8 cellular contexts compared by ENCODE assay signal in genomic region chr13:50081106-50081898, GRCh38.
DNase-seq lines count a peak whose midpoint lies in the region; ATAC-seq and TF ChIP-seq lines count a peak whose summit lies in the region.

No MANE protein-coding gene starts in this region.

- no peaks in the 10 kb centered on the region for H3K27me3 ChIP-seq in GM06990 (replicated peaks; ENCODE audit: control insufficient read depth, insufficient read depth, low read length)
- no peaks in the 10 kb centered on the region for H3K27me3 ChIP-seq in fibroblast of lung (ENCODE audit: control insufficient read depth, insufficient read depth, low read length)
- H3K27me3 ChIP-seq in neural cell (ENCODE audit: insufficient read depth, low read depth, low read length), result peaks cover 21% of the 10 kb centered on the region
- H3K27me3 ChIP-seq in thoracic aorta (replicated peaks; ENCODE audit: insufficient read depth), result no peaks in the 10 kb centered on the region

- H3K4me3 ChIP-seq in GM06990 (replicated peaks; ENCODE audit: low read depth, low read length), result peak overlapping the region; percentile 90
- peak overlapping the region; percentile 74 for H3K4me3 ChIP-seq in HFF-Myc (replicated peaks; ENCODE audit: low read depth, low read length)
- peak overlapping the region; percentile 65 to 98 (median 90) for H3K4me3 ChIP-seq in fibroblast of lung (replicated peaks in 1 of 4; ENCODE audit: control extremely low read depth in 1 of 4, insufficient read depth in 1 of 4, low read depth in 3 of 4, low read length in 4 of 4)
- peak overlapping the region; percentile 79 for H3K4me3 ChIP-seq in neural cell (ENCODE audit: low read length)
- H3K4me3 ChIP-seq in thoracic aorta, result peak overlapping the region; percentile 98

- H3K9ac ChIP-seq in fibroblast of lung (ENCODE audit: insufficient read depth, low read length) (peak overlapping the region; percentile 89), neural cell (ENCODE audit: low read length) (peak overlapping the region; percentile 47)

- H2AFZ ChIP-seq in fibroblast of lung (ENCODE audit: low read length) (peak overlapping the region; percentile 19), neural cell (ENCODE audit: low read depth, low read length) (no peak overlapping the region)

- peaks cover 14% of the 10 kb centered on the region for H3F3A ChIP-seq in neural cell (ENCODE audit: insufficient read depth, low read length, poor library complexity, severe bottlenecking)

- H4K20me1 ChIP-seq in fibroblast of lung (ENCODE audit: control insufficient read depth, extremely low read depth, insufficient read depth, low read length), result no peaks in the 10 kb centered on the region
- H4K20me1 ChIP-seq in neural cell (ENCODE audit: insufficient read depth), result no peaks in the 10 kb centered on the region

- H3K79me2 ChIP-seq in fibroblast of lung (ENCODE audit: control insufficient read depth, insufficient read depth, low read length) (peaks cover 80% of the 10 kb centered on the region), neural cell (replicated peaks; ENCODE audit: insufficient read depth, low read length) (peaks cover 36% of the 10 kb centered on the region)

- H3K9me3 ChIP-seq in fibroblast of lung (ENCODE audit: control insufficient read depth, insufficient read depth, low read depth, low read length) (no peaks in the 10 kb centered on the region), neural cell (ENCODE audit: low read length) (no peaks in the 10 kb centered on the region), thoracic aorta (no peaks in the 10 kb centered on the region)

- TF ChIP-seq CTCF in GM06990 (IDR thresholded peaks at IDR 0.05; ENCODE audit: insufficient read depth, low read length, poor library complexity, severe bottlenecking), result peak; percentile 24
- TF ChIP-seq CTCF in HFF-Myc (IDR thresholded peaks at IDR 0.05; ENCODE audit: low read depth, low read length, missing control alignments), result no peak
- TF ChIP-seq CTCF in fibroblast of lung (conservative IDR thresholded peaks at IDR 0.05 in 1 of 2, IDR thresholded peaks at IDR 0.05 in 1 of 2; ENCODE audit: low read depth in 1 of 2, low read length in 2 of 2), result no peak
- TF ChIP-seq CTCF in neural cell (IDR thresholded peaks at IDR 0.05; ENCODE audit: poor library complexity, severe bottlenecking), result peak; percentile 67
- TF ChIP-seq CTCF in thoracic aorta (IDR thresholded peaks at IDR 0.05), result no peak

- TF ChIP-seq EP300 in neural cell (conservative IDR thresholded peaks at IDR 0.05; ENCODE audit: poor library complexity, severe bottlenecking), result no peak

- H3K4me1 ChIP-seq in fibroblast of lung (ENCODE audit: control insufficient read depth, extremely low read depth, insufficient read depth, low read length) (peaks cover 10% of the 10 kb centered on the region), thoracic aorta (ENCODE audit: control insufficient read depth in 1 of 2, low read depth in 2 of 2) (peaks cover 5 to 27% of the 10 kb centered on the region in 2 donors)

- peak; percentile 24 for ATAC-seq in thoracic aorta (ENCODE audit: insufficient number of reproducible peaks, low FRiP score, low read depth)
- no peak for ATAC-seq in GM18858 (IDR thresholded peaks at IDR 0.05; ENCODE audit: unreplicated experiment)

- H3K9me2 ChIP-seq in neural cell (ENCODE audit: insufficient read depth, low read length), result no peaks in the 10 kb centered on the region

- H3K27ac ChIP-seq in fibroblast of lung (ENCODE audit: insufficient read depth, low read length), result peak overlapping the region; percentile 94
- no peak overlapping the region for H3K27ac ChIP-seq in neural cell (ENCODE audit: low read length)
- peak overlapping the region; percentile 87 to 92 for H3K27ac ChIP-seq in thoracic aorta

- H3K36me3 ChIP-seq in GM06990 (ENCODE audit: control insufficient read depth, insufficient read depth, low read length), result no peaks in the 10 kb centered on the region
- H3K36me3 ChIP-seq in fibroblast of lung (ENCODE audit: control insufficient read depth, insufficient read depth, low read length), result no peaks in the 10 kb centered on the region
- no peaks in the 10 kb centered on the region for H3K36me3 ChIP-seq in neural cell (ENCODE audit: insufficient read depth, low read length)
- H3K36me3 ChIP-seq in thoracic aorta, result no peaks in the 10 kb centered on the region

- no peak for TF ChIP-seq RAD21 in neural cell (conservative IDR thresholded peaks at IDR 0.05)

- peak overlapping the region; percentile 77 for H3K4me2 ChIP-seq in fibroblast of lung (ENCODE audit: extremely low read depth, insufficient read depth, low read length)
- peak overlapping the region; percentile 87 for H3K4me2 ChIP-seq in neural cell (ENCODE audit: low read length)

- DNase-seq in GM06990 (ENCODE audit: extremely low read depth, insufficient read length), result peak; percentile 77
- DNase-seq in HFF-Myc (ENCODE audit: extremely low read depth, low read depth), result no peak
- peak; percentile 52 for DNase-seq in NCI-H2171 treated with DMSO at 0.1 percent for 48 hours (lab: John Stamatoyannopoulos, UW)
- DNase-seq in activated T-cell treated with anti-CD3 and anti-CD28 coated beads for 48 hours (ENCODE audit: low read depth), result peak; percentile 47
- DNase-seq in fibroblast of lung (ENCODE audit: low read depth in 2 of 2), result no peak
- DNase-seq in thoracic aorta (ENCODE audit: low spot score), result no peak

TF ChIP-seq in neural cell, 6 proteins besides CTCF, POLR2A, EP300 and RAD21:
- TF ChIP-seq TAF1 (IDR thresholded peaks at IDR 0.05; ENCODE audit: low read depth) (no peak), REST (IDR thresholded peaks at IDR 0.05; ENCODE audit: borderline replicate concordance) (peak; percentile 55), EZH2 (IDR thresholded peaks at IDR 0.05; ENCODE audit: borderline replicate concordance, insufficient read depth, low read length, poor library complexity, severe bottlenecking) (no peak), SMC3 (conservative IDR thresholded peaks at IDR 0.05; ENCODE audit: poor library complexity) (peak; percentile 23)
TF ChIP-seq in neural cell: peak in this region for 2.

Comparison
In these comparisons a context has a peak if more than half of its experiments do, and no peak if none do; other contexts are left out.
1. DNase-seq: peak in GM06990 (single experiment), NCI-H2171 treated with DMSO at 0.1 percent for 48 hours (single experiment) and activated T-cell treated with anti-CD3 and anti-CD28 coated beads for 48 hours (single experiment); none in HFF-Myc (single experiment), fibroblast of lung (0 of 2) and thoracic aorta (single experiment).
2. CTCF ChIP-seq: peak in GM06990 (single experiment) and neural cell (single experiment); none in HFF-Myc (single experiment), fibroblast of lung (0 of 2) and thoracic aorta (single experiment).
3. Peak in every context shown above with its lines, with median percentiles within 50 percentile points of each other: H3K4me3 ChIP-seq.